In the genomic region with DNA sequence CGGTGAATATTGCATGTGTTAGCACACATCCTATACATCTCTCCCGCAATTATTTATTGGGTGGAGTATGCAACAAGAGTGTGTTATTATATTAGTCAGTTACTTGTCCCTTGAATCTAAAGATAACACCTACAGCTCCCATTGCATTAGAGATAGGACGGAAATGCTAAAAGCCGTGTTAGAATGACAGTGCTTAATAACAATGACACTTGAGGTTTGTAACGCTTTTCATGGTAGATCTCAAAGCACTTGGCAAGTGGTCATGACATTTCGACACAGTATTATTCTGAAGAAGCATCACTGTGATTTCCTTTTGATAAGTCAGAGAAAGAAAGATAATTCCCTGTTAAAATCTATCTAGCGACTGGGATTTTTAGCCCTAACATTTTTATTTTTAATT, we compare ENCODE assay signal across 21 cellular contexts. TPM values are rescaled to one million over a fixed set of nuclear protein-coding genes. Genes with fewer than 3 reads are reported as not detected.
DNase-seq lines count a peak whose midpoint lies in the region; ATAC-seq, FAIRE-seq and TF ChIP-seq lines count a peak whose summit lies in the region.
"Had no signal": no experiment of that assay in that cellular context is flagged by ENCODE, and none has a peak within 500 bp of the region (broad histone marks: within the 10 kb centered on the region; RNA-seq: fewer than 3 reads in every experiment).

No MANE protein-coding gene starts in this region.

- H3K9ac ChIP-seq in astrocyte (ENCODE audit: low read length) = no peak overlapping the region

- H3K27ac ChIP-seq in astrocyte (ENCODE audit: low read depth, low read length) (peak overlapping the region; percentile 65), foreskin keratinocyte (peak overlapping the region; percentile 93)
- H3K27ac ChIP-seq: HL-60 had no signal

- no peaks in the 10 kb centered on the region for H3K36me3 Mint-ChIP-seq in astrocyte (ENCODE audit: low read depth, unreplicated experiment)
- H3K36me3 Mint-ChIP-seq in stimulated activated memory B cell treated with anti-CD40 and anti-IgM and Interleukin-4, amounts not matched to agents 10 μg/mL and 1 μg/mL and 100 μg/mL, for 72 hours = no peaks in the 10 kb centered on the region

- H3K4me3 ChIP-seq in astrocyte (ENCODE audit: insufficient read depth, low read depth, low read length) = no peak overlapping the region
- H3K4me3 ChIP-seq: esophagus squamous epithelium, heart right ventricle, K562, SJSA1 had no signal

- H3K79me2 ChIP-seq in astrocyte (ENCODE audit: insufficient read depth, low read length) = no peaks in the 10 kb centered on the region

- peak; percentile 22 for DNase-seq in HS-5 (ENCODE audit: low read depth)
- DNase-seq in astrocyte (ENCODE audit: low read depth) = no peak
- DNase-seq in foreskin keratinocyte = no peak
- DNase-seq in DMS79 (lab: John Stamatoyannopoulos, UW) = no peak
- DNase-seq in GM12891 (ENCODE audit: insufficient read length, low spot score) = no peak
- DNase-seq: anterior cingulate cortex; BE2C; COR-L47; effector CD8-positive, alpha-beta T cell; esophagus squamous epithelium; heart right ventricle; left ventricle myocardium superior; NCI-H146; NCI-H748 treated with DMSO at 0.1 percent for 48 hours; OCI-M1 had no signal

- peaks cover 3% of the 10 kb centered on the region for H3K9me3 ChIP-seq in astrocyte (ENCODE audit: insufficient read depth, low read depth, low read length)
- H3K9me3 ChIP-seq: BE2C, esophagus squamous epithelium, SJSA1 had no signal

- H3K4me1 Mint-ChIP-seq in astrocyte (ENCODE audit: low read depth, unreplicated experiment) = peaks cover 33% of the 10 kb centered on the region
- H3K4me1 Mint-ChIP-seq in stimulated activated memory B cell treated with anti-CD40 and anti-IgM and Interleukin-4, amounts not matched to agents 10 μg/mL and 1 μg/mL and 100 μg/mL, for 72 hours = peaks cover 35% of the 10 kb centered on the region

- no peaks in the 10 kb centered on the region for H3K27me3 Mint-ChIP-seq in astrocyte (ENCODE audit: low read depth, unreplicated experiment)
- H3K27me3 Mint-ChIP-seq in stimulated activated memory B cell treated with anti-CD40 and anti-IgM and Interleukin-4, amounts not matched to agents 10 μg/mL and 1 μg/mL and 100 μg/mL, for 72 hours = peaks cover 14% of the 10 kb centered on the region

- H3K4me1 ChIP-seq in astrocyte (ENCODE audit: insufficient read depth, low read length) = peaks cover 35% of the 10 kb centered on the region
- H3K4me1 ChIP-seq in foreskin keratinocyte = peaks cover 28% of the 10 kb centered on the region
- H3K4me1 ChIP-seq: BE2C had no signal

- H4K20me1 ChIP-seq in astrocyte (ENCODE audit: insufficient read depth, low read length) = no peaks in the 10 kb centered on the region

- H3K9me3 Mint-ChIP-seq in astrocyte (ENCODE audit: unreplicated experiment) = peaks cover 6% of the 10 kb centered on the region
- H3K9me3 Mint-ChIP-seq in stimulated activated memory B cell treated with anti-CD40 and anti-IgM and Interleukin-4, amounts not matched to agents 10 μg/mL and 1 μg/mL and 100 μg/mL, for 72 hours = no peaks in the 10 kb centered on the region
- H3K9me3 Mint-ChIP-seq: activated naive CD4-positive, alpha-beta T cell treated with anti-CD3 and anti-CD28 coated beads for 36 hours had no signal

- no peak overlapping the region for H2AFZ ChIP-seq in astrocyte (ENCODE audit: low read depth, low read length)

- no peak for TF ChIP-seq CTCF in astrocyte (IDR thresholded peaks at IDR 0.05; ENCODE audit: insufficient read depth, low read depth, low read length)
- no peak for TF ChIP-seq CTCF in foreskin keratinocyte (conservative IDR thresholded peaks at IDR 0.05)

- no peak for TF ChIP-seq POLR2A in GM12891 (IDR thresholded peaks at IDR 0.05; ENCODE audit: low read depth, low read length)

- FAIRE-seq in astrocyte (lab: Jason Lieb, UNC) = peak; percentile 63
- no peak for FAIRE-seq in GM12891 (lab: Jason Lieb, UNC)
- FAIRE-seq: K562 had no signal

- peak overlapping the region; percentile 45 for H3K4me2 ChIP-seq in astrocyte (ENCODE audit: low read length)

- no peak overlapping the region for H3K4me3 Mint-ChIP-seq in astrocyte (ENCODE audit: unreplicated experiment)
- H3K4me3 Mint-ChIP-seq in stimulated activated memory B cell treated with anti-CD40 and anti-IgM and Interleukin-4, amounts not matched to agents 10 μg/mL and 1 μg/mL and 100 μg/mL, for 72 hours = no peak overlapping the region
- H3K4me3 Mint-ChIP-seq: activated naive CD4-positive, alpha-beta T cell treated with anti-CD3 and anti-CD28 coated beads for 36 hours had no signal

- no peak for ATAC-seq in foreskin keratinocyte
- no peak for ATAC-seq in stimulated activated memory B cell treated with anti-CD40 and anti-IgM and Interleukin-4, amounts not matched to agents 10 μg/mL and 1 μg/mL and 100 μg/mL, for 72 hours
- ATAC-seq in HG02588 (IDR thresholded peaks at IDR 0.05; ENCODE audit: unreplicated experiment) = no peak
- ATAC-seq: K562 had no signal

- no peaks in the 10 kb centered on the region for H3K36me3 ChIP-seq in astrocyte (ENCODE audit: insufficient read depth, low read length)
- H3K36me3 ChIP-seq: BE2C, esophagus squamous epithelium, heart right ventricle, SJSA1 had no signal

- no peaks in the 10 kb centered on the region for H3K27me3 ChIP-seq in astrocyte (ENCODE audit: insufficient read depth, low read length)
- H3K27me3 ChIP-seq in foreskin keratinocyte = no peaks in the 10 kb centered on the region
- H3K27me3 ChIP-seq: BE2C, heart right ventricle, SJSA1 had no signal

- H3K27ac Mint-ChIP-seq in astrocyte (ENCODE audit: unreplicated experiment) = peak overlapping the region; percentile 38
- peak overlapping the region; percentile 52 for H3K27ac Mint-ChIP-seq in stimulated activated memory B cell treated with anti-CD40 and anti-IgM and Interleukin-4, amounts not matched to agents 10 μg/mL and 1 μg/mL and 100 μg/mL, for 72 hours
- H3K27ac Mint-ChIP-seq: activated naive CD4-positive, alpha-beta T cell treated with anti-CD3 and anti-CD28 coated beads for 36 hours had no signal

TF ChIP-seq in GM12891, 5 proteins besides CTCF, POLR2A, EP300 and RAD21:
- TF ChIP-seq SPI1 (IDR thresholded peaks at IDR 0.05; ENCODE audit: low read depth, low read length) (no peak), POU2F2 (IDR thresholded peaks at IDR 0.05; ENCODE audit: low read depth, low read length) (no peak), POLR2AphosphoS5 (IDR thresholded peaks at IDR 0.05; ENCODE audit: low read depth, low read length) (no peak), TAF1 (IDR thresholded peaks at IDR 0.05; ENCODE audit: low read depth, low read length) (no peak), PAX5 (IDR thresholded peaks at IDR 0.05; ENCODE audit: insufficient read depth, low read length, severe bottlenecking) (no peak)
TF ChIP-seq in GM12891: peak in this region for 0.

RNA-seq across cellular contexts. Expression of a gene that starts 33.4 kb away (rescaled TPM):
- total RNA-seq in astrocyte (291 and 347 TPM in 2 replicates), foreskin keratinocyte (73.7 and 95.9 TPM in 2 replicates)
- 18.1 and 18.4 TPM in 2 replicates for polyA plus RNA-seq in foreskin keratinocyte
- 24.2 TPM for polyA plus RNA-seq in GM12891 (2012; ENCODE audit: low read depth, missing spikeins)
